Comparison of ENCODE assay signal across 8 cellular contexts in genomic region chr7:116524609-116525297, GRCh38. TPM values are rescaled to one million over a fixed set of nuclear protein-coding genes. Genes with fewer than 3 reads are reported as not detected.
DNase-seq lines count a peak whose midpoint lies in the region; TF ChIP-seq lines count a peak whose summit lies in the region.

CAV1 (plus strand) TSS chr7:116525036; CDS start chr7:116525063, 27 bp downstream.

- POLR2A ChIA-PET in CD4-positive, alpha-beta memory T cell (lab: Charles Lee; ENCODE audit: partially characterized antibody), result no interaction called here
- POLR2A ChIA-PET in HEK293T (lab: Yijun Ruan, JAX), result no interaction called here
- POLR2A ChIA-PET in MCF 10A (lab: Yijun Ruan, JAX), result interaction anchor here (0.6 to 6.6 kb wide), 26 partner anchors 11 to 313 kb away, joined by 3 to 241 read pairs (median 17); partner anchors contain the start of genes CAV2 and TES

- H3K27me3 Mint-ChIP-seq in CD4-positive, alpha-beta memory T cell, result peaks cover 51 to 59% of the 10 kb centered on the region in 2 donors
- no peaks in the 10 kb centered on the region for H3K27me3 Mint-ChIP-seq in MCF 10A (ENCODE audit: insufficient read depth, unreplicated experiment)

- peak within 1 kb of the TSS; percentile 80 to 94 (median 87) for H3K4me3 Mint-ChIP-seq in CD4-positive, alpha-beta memory T cell
- H3K4me3 Mint-ChIP-seq in MCF 10A (ENCODE audit: unreplicated experiment), result peak within 1 kb of the TSS; percentile 99

- peak; percentile 12 for TF ChIP-seq CTCF in MCF 10A (IDR thresholded peaks at IDR 0.05; ENCODE audit: unreplicated experiment)

- H3K27ac ChIP-seq in CD4-positive, alpha-beta memory T cell (ENCODE audit: low read depth, low read length), result no peak within 1 kb of the TSS
- H3K27ac ChIP-seq in iPS DF 6.9 (ENCODE audit: low read length), result no peak within 1 kb of the TSS

- no TSS peak for BruUV-seq in MCF 10A (replicated peaks; lab: Mats Ljungman, UMichigan)

- no CpG with 5 or more reads among the region's 42 CpGs for WGBS in iPS DF 6.9 (ENCODE audit: insufficient coverage, insufficient read length)

- intact Hi-C loops in CD4-positive, alpha-beta memory T cell (cut with micrococcal nuclease), result loop anchor here (5.0 to 10.0 kb wide), 2 partner anchors 68 to 340 kb away; partner anchors contain the start of gene CAPZA2
- intact Hi-C loops in MCF 10A (cut with micrococcal nuclease), result loop anchor here (1.0 to 5.0 kb wide), 8 partner anchors 12 to 352 kb away; no protein-coding TSS in a partner anchor

- CTCF ChIA-PET in CD4-positive, alpha-beta memory T cell (lab: Charles Lee; ENCODE audit: partially characterized antibody), result interaction anchor here (0.9 to 4.9 kb wide), 5 partner anchors 18 to 352 kb away, joined by 4 to 67 read pairs (median 11); no protein-coding TSS in a partner anchor
- CTCF ChIA-PET in HEK293T (lab: Yijun Ruan, JAX) (no interaction called here), MCF 10A (lab: Yijun Ruan, JAX) (interaction anchor here (0.5 to 6.3 kb wide), 21 partner anchors 13 to 590 kb away, joined by 3 to 108 read pairs (median 11); partner anchors contain the start of gene CAV2)

- H3K36me3 ChIP-seq in CD4-positive, alpha-beta memory T cell (ENCODE audit: insufficient read depth, low read length), result no peaks in the 10 kb centered on the region
- no peaks in the 10 kb centered on the region for H3K36me3 ChIP-seq in iPS DF 6.9 (ENCODE audit: control insufficient read depth, insufficient read depth, low read length)

- H3K4me3 ChIP-seq in CD4-positive, alpha-beta memory T cell (ENCODE audit: low read length in 2 of 2), result peak within 1 kb of the TSS in 1 of 2 donors; percentile 35
- peak within 1 kb of the TSS; percentile 48; the same call in 1 of the 2 replicates for H3K4me3 ChIP-seq in iPS DF 6.9 (ENCODE audit: low read length)

- H3K36me3 Mint-ChIP-seq in CD4-positive, alpha-beta memory T cell, result no peaks in the 10 kb centered on the region
- H3K36me3 Mint-ChIP-seq in MCF 10A (ENCODE audit: insufficient read depth, unreplicated experiment), result peaks cover 45% of the 10 kb centered on the region

- peaks cover 29% of the 10 kb centered on the region for H3K27me3 ChIP-seq in CD4-positive, alpha-beta memory T cell (ENCODE audit: insufficient read depth, low read length)
- no peaks in the 10 kb centered on the region for H3K27me3 ChIP-seq in iPS DF 6.9 (ENCODE audit: control insufficient read depth, insufficient read depth, low read length)

- H3K4me1 Mint-ChIP-seq in CD4-positive, alpha-beta memory T cell, result peaks cover 12 to 30% (median 22%) of the 10 kb centered on the region in 4 donors
- H3K4me1 Mint-ChIP-seq in MCF 10A (ENCODE audit: insufficient read depth, unreplicated experiment), result peaks cover 34% of the 10 kb centered on the region

- peak in 4 of 5 donors; percentile 30 to 46 (median 35) for DNase-seq in CD4-positive, alpha-beta memory T cell
- peak; percentile 57 for DNase-seq in HEK293T (ENCODE audit: extremely low spot score)
- peak; percentile 80 to 94 for DNase-seq in SW 1271 (lab: John Stamatoyannopoulos, UW)
- peak; percentile 97 for DNase-seq in MCF 10A (ENCODE audit: unreplicated experiment)
- no peak for DNase-seq in iPS DF 6.9 (ENCODE audit: low read depth, low spot score)
- peak; percentile 88 for DNase-seq in pulmonary artery endothelial cell (ENCODE audit: low read depth, low spot score)
- DNase-seq in GM19238 (ENCODE audit: insufficient read length, low spot score), result no peak
- DNase-seq in NCI-H2171 treated with DMSO at 0.1 percent for 48 hours (lab: John Stamatoyannopoulos, UW), result no peak

- H3K27ac Mint-ChIP-seq in CD4-positive, alpha-beta memory T cell, result peak within 1 kb of the TSS in 2 of 7 donors; percentile 59 to 77
- peak within 1 kb of the TSS; percentile 90 for H3K27ac Mint-ChIP-seq in MCF 10A (ENCODE audit: low read depth, unreplicated experiment)

- H3K9me3 ChIP-seq in CD4-positive, alpha-beta memory T cell (ENCODE audit: control insufficient read depth in 1 of 2, low read length in 2 of 2), result no peaks in the 10 kb centered on the region
- H3K9me3 ChIP-seq in iPS DF 6.9 (ENCODE audit: control insufficient read depth, insufficient read depth, low read length), result no peaks in the 10 kb centered on the region

- H3K4me1 ChIP-seq in CD4-positive, alpha-beta memory T cell (ENCODE audit: insufficient read depth, low read length), result peaks cover 22% of the 10 kb centered on the region
- H3K4me1 ChIP-seq in iPS DF 6.9 (ENCODE audit: control insufficient read depth, insufficient read depth, low read length), result no peaks in the 10 kb centered on the region; the same call in 1 of the 2 replicates

- H3K9me3 Mint-ChIP-seq in CD4-positive, alpha-beta memory T cell, result no peaks in the 10 kb centered on the region
- H3K9me3 Mint-ChIP-seq in MCF 10A (ENCODE audit: unreplicated experiment), result no peaks in the 10 kb centered on the region

TF ChIP-seq in HEK293T, 16 proteins besides CTCF, POLR2A, EP300 and RAD21:
- TF ChIP-seq FOXM1 (IDR thresholded peaks at IDR 0.05; ENCODE audit: borderline replicate concordance) (no peak), L3MBTL2 (conservative IDR thresholded peaks at IDR 0.05) (peak; percentile 22; the same call in 1 of the 2 replicates)

RNA-seq across cellular contexts. Expression of gene CAV1, which starts in this region (rescaled TPM):
- not detected for total RNA-seq in CD4-positive, alpha-beta memory T cell
- not detected for polyA plus RNA-seq in CD4-positive, alpha-beta memory T cell
- total RNA-seq in MCF 10A (2022) (225 and 267 TPM in 2 replicates), pulmonary artery endothelial cell (1,552 and 2,041 TPM in 2 replicates)

Comparison
In these comparisons a context has a peak if more than half of its experiments do, and no peak if none do; other contexts are left out.
1. RNA of gene CAV1 (total RNA-seq): 1,552 to 2,041 TPM in pulmonary artery endothelial cell and 225 to 267 TPM in MCF 10A; not detected in CD4-positive, alpha-beta memory T cell; every median in the first group is over 100 times any median in the second.
2. Peak in DNase-seq in CD4-positive, alpha-beta memory T cell; RNA of the gene not detected or under 1 TPM.
3. DNase-seq: peak in HEK293T (single experiment), SW 1271 (2 of 2), MCF 10A (single experiment) and pulmonary artery endothelial cell (single experiment); none in iPS DF 6.9 (single experiment), GM19238 (single experiment) and NCI-H2171 treated with DMSO at 0.1 percent for 48 hours (single experiment).